8 cellular contexts compared by ENCODE assay signal in genomic region chr3:17841190-17841828, GRCh38.
DNase-seq lines count a peak whose midpoint lies in the region; ATAC-seq and TF ChIP-seq lines count a peak whose summit lies in the region.

No MANE protein-coding gene starts in this region.

- peak; percentile 98 for TF ChIP-seq CTCF in AG10803 (conservative IDR thresholded peaks at IDR 0.05; ENCODE audit: low read length)
- TF ChIP-seq CTCF in activated CD8-positive, alpha-beta T cell treated with anti-CD3 and anti-CD28 coated beads for 36 hours (IDR thresholded peaks at IDR 0.05), result peak; percentile 91
- TF ChIP-seq CTCF in mesothelial cell of epicardium (IDR thresholded peaks at IDR 0.05; ENCODE audit: unreplicated experiment), result peak; percentile 73

- no peaks in the 10 kb centered on the region for H3K27me3 Mint-ChIP-seq in activated CD8-positive, alpha-beta T cell treated with anti-CD3 and anti-CD28 coated beads for 36 hours
- H3K27me3 Mint-ChIP-seq in mesothelial cell of epicardium (ENCODE audit: low read depth), result peaks cover 9% of the 10 kb centered on the region

- no peak overlapping the region for H3K4me3 Mint-ChIP-seq in activated CD8-positive, alpha-beta T cell treated with anti-CD3 and anti-CD28 coated beads for 36 hours
- H3K4me3 Mint-ChIP-seq in mesothelial cell of epicardium, result no peak overlapping the region

- no peaks in the 10 kb centered on the region for H3K4me1 Mint-ChIP-seq in activated CD8-positive, alpha-beta T cell treated with anti-CD3 and anti-CD28 coated beads for 36 hours (ENCODE audit: low read depth)
- H3K4me1 Mint-ChIP-seq in mesothelial cell of epicardium, result peaks cover 1% of the 10 kb centered on the region

- DNase-seq in AG10803 (ENCODE audit: low read depth) (peak; percentile 38), NCI-H69 (lab: John Stamatoyannopoulos, UW) (peak; percentile 76), mesothelial cell of epicardium (ENCODE audit: low spot score in 2 of 2, unreplicated experiment in 2 of 2) (peak; percentile 62 to 89)
- peak; percentile 83 for DNase-seq in activated CD8-positive, alpha-beta T cell treated with anti-CD3 and anti-CD28 coated beads for 36 hours
- DNase-seq in effector CD8-positive, alpha-beta T cell (lab: John Stamatoyannopoulos, UW), result peak; percentile 53
- DNase-seq in stimulated activated CD8-positive, alpha-beta memory T cell treated with anti-CD3 and anti-CD28 coated beads, Interleukin-4, amount 100 ng/mL, for 24 hours (ENCODE audit: low read depth), result peak; percentile 66

- no peaks in the 10 kb centered on the region for H3K36me3 Mint-ChIP-seq in activated CD8-positive, alpha-beta T cell treated with anti-CD3 and anti-CD28 coated beads for 36 hours (ENCODE audit: low read depth)
- H3K36me3 Mint-ChIP-seq in mesothelial cell of epicardium, result no peaks in the 10 kb centered on the region

- CTCF ChIA-PET in activated CD8-positive, alpha-beta T cell treated with anti-CD3 and anti-CD28 coated beads for 36 hours (lab: Charles Lee), result interaction anchor here (0.6 to 3.4 kb wide), 73 partner anchors 9 to 1533 kb away, joined by 3 to 26 read pairs (median 4); partner anchors contain the start of gene TBC1D5

- ATAC-seq in GM18873 (IDR thresholded peaks at IDR 0.05; ENCODE audit: low FRiP score, unreplicated experiment) (peak; percentile 73), HG03108 (IDR thresholded peaks at IDR 0.05; ENCODE audit: unreplicated experiment) (peak; percentile 94)
- ATAC-seq in activated CD8-positive, alpha-beta T cell treated with anti-CD3 and anti-CD28 coated beads for 36 hours, result peak; percentile 95

- H3K4me3 ChIP-seq in AG10803 (ENCODE audit: low read length), result no peak overlapping the region

- intact Hi-C loops in activated CD8-positive, alpha-beta T cell treated with anti-CD3 and anti-CD28 coated beads for 36 hours (cut with micrococcal nuclease), result loop anchor here (5.0 to 10.0 kb wide), 3 partner anchors 197 to 587 kb away; no protein-coding TSS in a partner anchor

- no peaks in the 10 kb centered on the region for H3K9me3 Mint-ChIP-seq in activated CD8-positive, alpha-beta T cell treated with anti-CD3 and anti-CD28 coated beads for 36 hours
- no peaks in the 10 kb centered on the region for H3K9me3 Mint-ChIP-seq in mesothelial cell of epicardium

- H3K27ac Mint-ChIP-seq in activated CD8-positive, alpha-beta T cell treated with anti-CD3 and anti-CD28 coated beads for 36 hours, result no peak overlapping the region
- no peak overlapping the region for H3K27ac Mint-ChIP-seq in mesothelial cell of epicardium

- POLR2A ChIA-PET in activated CD8-positive, alpha-beta T cell treated with anti-CD3 and anti-CD28 coated beads for 36 hours (lab: Charles Lee), result interaction anchor here (0.7 kb wide), 1 partner anchor 17 kb away, joined by 3 read pairs; no protein-coding TSS in a partner anchor
